ENCODE assay signal across 8 cellular contexts in genomic region chr2:234952270-234953115, GRCh38. TPM values are rescaled to one million over a fixed set of nuclear protein-coding genes. Genes with fewer than 3 reads are reported as not detected.
A peak's percentile ranks its signal among the peaks of the same experiment; 100 is the strongest.
DNase-seq lines count a peak whose midpoint lies in the region; ATAC-seq and TF ChIP-seq lines count a peak whose summit lies in the region.

No MANE protein-coding gene starts in this region.

- peaks cover 0 to 45% (median 2%) of the 10 kb centered on the region in 4 donors for H3K4me1 ChIP-seq in Peyer's patch

- TF ChIP-seq CTCF in Peyer's patch (IDR thresholded peaks at IDR 0.05) = no peak

- H3K27ac ChIP-seq in Peyer's patch (peak overlapping the region; percentile 65 to 87 (median 77)), epithelial cell of prostate (peak overlapping the region; percentile 71)

- no peak for ATAC-seq in GM18511 (IDR thresholded peaks at IDR 0.05; ENCODE audit: unreplicated experiment)
- ATAC-seq in GM21723 (IDR thresholded peaks at IDR 0.05; ENCODE audit: unreplicated experiment) = no peak

- no peak for TF ChIP-seq POLR2A in Peyer's patch (IDR thresholded peaks at IDR 0.05)

- peak overlapping the region; percentile 56 to 89 (median 64) for H3K4me3 ChIP-seq in Peyer's patch

- DNase-seq in ELR (ENCODE audit: low read depth) (peak; percentile 49), Peyer's patch (peak in 1 of 3 donors; percentile 48), epithelial cell of prostate (ENCODE audit: low read depth, low spot score) (no peak), myocyte (ENCODE audit: low read depth) (peak; percentile 52), NCI-H128 (lab: John Stamatoyannopoulos, UW; ENCODE audit: unreplicated experiment) (no peak), H4 (ENCODE audit: low spot score) (no peak)

- H3K9me3 ChIP-seq in Peyer's patch = no peaks in the 10 kb centered on the region

- no peaks in the 10 kb centered on the region for H3K27me3 ChIP-seq in Peyer's patch

- H3K36me3 ChIP-seq in Peyer's patch = no peaks in the 10 kb centered on the region

RNA-seq across cellular contexts. Expression of gene SH3BP4, which starts 0.7 kb away (rescaled TPM):
- total RNA-seq in Peyer's patch (10 to 100 TPM; 16.5 to 32.8 (median 26.4) TPM), myocyte (20.0 and 27.4 TPM in 2 replicates)
- polyA plus RNA-seq in myocyte (2012) = 41.6 TPM
- 63.9 and 78.6 TPM in 2 replicates for total RNA-seq in H4 (2014; rRNA removed; shearing (Covaris generic))

Comparison
In these comparisons a context has a peak if more than half of its experiments do, and no peak if none do; other contexts are left out.
1. DNase-seq: peak in ELR (single experiment) and myocyte (single experiment); none in epithelial cell of prostate (single experiment), NCI-H128 (single experiment) and H4 (single experiment).